Comparison of ENCODE assay signal across 10 cellular contexts in genomic region chrX:24231169-24231568, GRCh38.
A peak's percentile ranks its signal among the peaks of the same experiment; 100 is the strongest.
DNase-seq lines count a peak whose midpoint lies in the region; ATAC-seq, FAIRE-seq and TF ChIP-seq lines count a peak whose summit lies in the region.
"Had no signal": no experiment of that assay in that cellular context is flagged by ENCODE, and none has a peak within 500 bp of the region (broad histone marks: within the 10 kb centered on the region; RNA-seq: fewer than 3 reads in every experiment).

No MANE protein-coding gene starts in this region.

- TF ChIP-seq EP300 in HepG2 (IDR thresholded peaks at IDR 0.05; ENCODE audit: low read depth in 2 of 2, low read length in 2 of 2), result no peak
- TF ChIP-seq EP300 in HepG2 (CRISPR knock-in tag; IDR thresholded peaks at IDR 0.05; ENCODE audit: borderline replicate concordance), result no peak

- H3K36me3 ChIP-seq in BE2C (no peaks in the 10 kb centered on the region), HEK293 (ENCODE audit: control insufficient read depth in 2 of 2, insufficient read depth in 1 of 2, low read length in 2 of 2) (no peaks in the 10 kb centered on the region), HepG2 (replicated peaks in 1 of 2; ENCODE audit: control insufficient read depth in 1 of 2, insufficient read depth in 2 of 2, low read length in 2 of 2) (no peaks in the 10 kb centered on the region), vagina (no peaks in the 10 kb centered on the region)
- H3K36me3 ChIP-seq: ovary had no signal

- H3K79me2 ChIP-seq in HepG2 (ENCODE audit: insufficient read depth, low read length), result no peaks in the 10 kb centered on the region

- 16% methylated on average over 3 of the region's 3 CpGs for WGBS in HepG2 (ENCODE audit: low lambda C conversion rate)

- CTCF ChIA-PET in HEK293 (lab: Yijun Ruan, JAX), result interaction anchor here (0.7 to 5.3 kb wide), 5 partner anchors 8 to 26 kb away, joined by 3 to 26 read pairs (median 5); no protein-coding TSS in a partner anchor
- CTCF ChIA-PET in HepG2 (lab: Yijun Ruan, JAX; ENCODE audit: low intra/inter-chr PET ratio, low total read pairs), result no interaction called here

- H3K9me3 ChIP-seq in BE2C, result no peaks in the 10 kb centered on the region
- no peaks in the 10 kb centered on the region for H3K9me3 ChIP-seq in HEK293 (ENCODE audit: control insufficient read depth, insufficient read depth, low read depth, low read length)
- H3K9me3 ChIP-seq in HepG2 (ENCODE audit: low read length), result no peaks in the 10 kb centered on the region
- no peaks in the 10 kb centered on the region for H3K9me3 ChIP-seq in vagina
- H3K9me3 ChIP-seq: ovary had no signal

- H3K4me1 ChIP-seq in BE2C, result no peaks in the 10 kb centered on the region
- no peaks in the 10 kb centered on the region; the same call in 1 of the 2 replicates for H3K4me1 ChIP-seq in HEK293 (ENCODE audit: control insufficient read depth, insufficient read depth, low read length)
- 0 out of 2 replicates have a peak, but pooled peaks cover 9% of the 10 kb centered on the region for H3K4me1 ChIP-seq in HepG2 (ENCODE audit: insufficient read depth, low read length)
- no peaks in the 10 kb centered on the region for H3K4me1 ChIP-seq in vagina

- FAIRE-seq in HepG2 (lab: Jason Lieb, UNC), result peak; percentile 73

- no peak for TF ChIP-seq CTCF in BE2C (IDR thresholded peaks at IDR 0.05; ENCODE audit: low read depth, low read length)
- no peak for TF ChIP-seq CTCF in HEK293 (tag by site-specific recombination; IDR thresholded peaks at IDR 0.05)
- no peak for TF ChIP-seq CTCF in HepG2 (CRISPR knock-in tag; IDR thresholded peaks at IDR 0.05)
- no peak for TF ChIP-seq CTCF in vagina (IDR thresholded peaks at IDR 0.05)

- no peak overlapping the region for H2AFZ ChIP-seq in HepG2 (ENCODE audit: low read length)

- intact Hi-C loops in HepG2 (cut with micrococcal nuclease; ENCODE audit: unreplicated experiment), result no loop called here
- intact Hi-C loops in vagina (cut with DNase I), result no loop called here

- in situ Hi-C loops in HepG2 (cut with HindIII; ENCODE audit: extremely low pct_ligation_motif_present, low pct_unique_long_range_greater_than_20kb), result no loop called here

- peak; percentile 18 for DNase-seq in BE2C
- DNase-seq in astrocyte of the hippocampus (ENCODE audit: low read depth, low spot score), result peak; percentile 79
- no peak for DNase-seq in HepG2 (ENCODE audit: low spot score)
- no peak for DNase-seq in mesenteric fat pad (ENCODE audit: low spot score)
- DNase-seq in vagina (ENCODE audit: extremely low spot score in 2 of 2), result no peak
- no peak for DNase-seq in NCI-H345 (lab: John Stamatoyannopoulos, UW)
- DNase-seq: activated CD4-positive, alpha-beta memory T cell treated with anti-CD3 and anti-CD28 coated beads, Interleukin-2, amount 10 ng/mL, durations not matched to agents 7 days and 5 days had no signal

- no peak for TF ChIP-seq RAD21 in HepG2 (CRISPR knock-in tag; IDR thresholded peaks at IDR 0.05)

- ATAC-seq in HepG2 (peak; percentile 34; the same call in 1 of the 3 replicates), GM21447 (IDR thresholded peaks at IDR 0.05; ENCODE audit: unreplicated experiment) (no peak)

- TF ChIP-seq POLR2A in HepG2 (IDR thresholded peaks at IDR 0.05; ENCODE audit: insufficient read depth in 1 of 2, low read depth in 2 of 2, low read length in 2 of 2), result no peak
- TF ChIP-seq POLR2A in vagina (IDR thresholded peaks at IDR 0.05), result no peak

- no TSS peak for BruUV-seq in HepG2 (replicated peaks; lab: Mats Ljungman, UMichigan)

- H3K4me2 ChIP-seq in HepG2 (ENCODE audit: low read depth, low read length), result 0 out of 2 replicates have a peak overlapping the region, but pooled peaks have one; percentile 1

- no peak overlapping the region for H3K9ac ChIP-seq in HepG2 (ENCODE audit: insufficient read depth, low read depth, low read length)

- H4K20me1 ChIP-seq in HepG2 (ENCODE audit: insufficient read depth, low read length), result no peaks in the 10 kb centered on the region

- H3K27me3 ChIP-seq in BE2C (no peaks in the 10 kb centered on the region), HepG2 (ENCODE audit: control insufficient read depth in 1 of 2, insufficient read depth in 2 of 2, low read length in 2 of 2) (no peaks in the 10 kb centered on the region), vagina (no peaks in the 10 kb centered on the region)
- H3K27me3 ChIP-seq: ovary had no signal

- no peak overlapping the region for H3K4me3 ChIP-seq in BE2C (ENCODE audit: low read depth, low read length)
- H3K4me3 ChIP-seq in HEK293 (ENCODE audit: low read depth, low read length), result no peak overlapping the region
- H3K4me3 ChIP-seq in HepG2 (replicated peaks in 1 of 3; ENCODE audit: insufficient read depth in 1 of 3, low read depth in 2 of 3, low read length in 3 of 3), result no peak overlapping the region
- H3K4me3 ChIP-seq in vagina, result no peak overlapping the region
- H3K4me3 ChIP-seq: ovary had no signal

- H3K27ac ChIP-seq in HEK293 (ENCODE audit: extremely low read depth, low read depth, low read length), result no peak overlapping the region
- no peak overlapping the region for H3K27ac ChIP-seq in HepG2 (ENCODE audit: extremely low read length, insufficient read depth, low read length)
- H3K27ac ChIP-seq in vagina, result no peak overlapping the region
- H3K27ac ChIP-seq: ovary had no signal

- POLR2A ChIA-PET in HEK293 (lab: Yijun Ruan, JAX), result interaction anchor here (0.5 to 1.1 kb wide), 4 partner anchors 85 to 178 kb away, joined by 3 to 4 read pairs (median 3); no protein-coding TSS in a partner anchor
- POLR2A ChIA-PET in HepG2 (lab: Yijun Ruan, JAX), result no interaction called here

TF ChIP-seq in HEK293, 187 proteins besides CTCF, POLR2A, EP300 and RAD21 (continues in another document):
- TF ChIP-seq ZNF629 (tag by site-specific recombination; IDR thresholded peaks at IDR 0.05) (peak; percentile 61), ZXDB (tag by site-specific recombination; IDR thresholded peaks at IDR 0.05) (peak; percentile 55; the same call in 1 of the 2 replicates), ZNF776 (tag by site-specific recombination; IDR thresholded peaks at IDR 0.05; ENCODE audit: borderline replicate concordance) (no peak), ZNF530 (tag by site-specific recombination; IDR thresholded peaks at IDR 0.05; ENCODE audit: low read depth) (no peak), ZNF692 (tag by site-specific recombination; IDR thresholded peaks at IDR 0.05) (peak; percentile 66)
- TF ChIP-seq, protein P1, sequence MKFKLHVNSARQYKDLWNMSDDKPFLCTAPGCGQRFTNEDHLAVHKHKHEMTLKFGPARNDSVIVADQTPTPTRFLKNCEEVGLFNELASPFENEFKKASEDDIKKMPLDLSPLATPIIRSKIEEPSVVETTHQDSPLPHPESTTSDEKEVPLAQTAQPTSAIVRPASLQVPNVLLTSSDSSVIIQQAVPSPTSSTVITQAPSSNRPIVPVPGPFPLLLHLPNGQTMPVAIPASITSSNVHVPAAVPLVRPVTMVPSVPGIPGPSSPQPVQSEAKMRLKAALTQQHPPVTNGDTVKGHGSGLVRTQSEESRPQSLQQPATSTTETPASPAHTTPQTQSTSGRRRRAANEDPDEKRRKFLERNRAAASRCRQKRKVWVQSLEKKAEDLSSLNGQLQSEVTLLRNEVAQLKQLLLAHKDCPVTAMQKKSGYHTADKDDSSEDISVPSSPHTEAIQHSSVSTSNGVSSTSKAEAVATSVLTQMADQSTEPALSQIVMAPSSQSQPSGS (tag by site-specific recombination; IDR thresholded peaks at IDR 0.05; ENCODE audit: low read depth), result peak; percentile 38; the same call in 1 of the 2 replicates

TF ChIP-seq in HepG2, 621 proteins besides CTCF, POLR2A, EP300 and RAD21:
- peak; percentile 51 for TF ChIP-seq MAFF (IDR thresholded peaks at IDR 0.05; ENCODE audit: low read depth, low read length)
- 0 out of 2 replicates have a peak, but pooled peaks have one; percentile 21 for TF ChIP-seq NFE2L2 (IDR thresholded peaks at IDR 0.05; ENCODE audit: low read length)
- TF ChIP-seq MAFK (conservative IDR thresholded peaks at IDR 0.05 in 1 of 2, IDR thresholded peaks at IDR 0.05 in 1 of 2; ENCODE audit: low read length in 2 of 2), result peak; percentile 51 to 58
- TF ChIP-seq FOSL2 (CRISPR knock-in tag; IDR thresholded peaks at IDR 0.05), result peak; percentile 52; the same call in 1 of the 2 replicates
- TF ChIP-seq, protein P2, sequence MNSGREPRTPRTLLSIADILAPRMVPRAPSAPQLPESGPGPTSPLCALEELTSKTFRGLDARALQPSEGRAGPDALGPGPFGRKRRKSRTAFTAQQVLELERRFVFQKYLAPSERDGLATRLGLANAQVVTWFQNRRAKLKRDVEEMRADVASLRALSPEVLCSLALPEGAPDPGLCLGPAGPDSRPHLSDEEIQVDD (CRISPR knock-in tag; IDR thresholded peaks at IDR 0.05; ENCODE audit: borderline replicate concordance), result no peak
TF ChIP-seq in HepG2: peak in this region for 4.

Comparison
In these comparisons a context has a peak if more than half of its experiments do, and no peak if none do; other contexts are left out.
1. DNase-seq: peak in BE2C (single experiment) and astrocyte of the hippocampus (single experiment); none in HepG2 (single experiment), mesenteric fat pad (single experiment), vagina (0 of 2) and NCI-H345 (single experiment).